Comparison of ENCODE assay signal across 1 cellular context in genomic region chr1:204564835-204565234, GRCh38.
TF ChIP-seq lines count a peak whose summit lies in the region.

No MANE protein-coding gene starts in this region.

TF ChIP-seq in GM12878, 131 proteins besides CTCF, POLR2A, EP300 and RAD21 (continued from another document):
- TF ChIP-seq TCF3 (IDR thresholded peaks at IDR 0.05; ENCODE audit: borderline replicate concordance, insufficient read depth, low read depth, low read length) (peak; percentile 74; the same call in 1 of the 2 replicates), SMARCA5 (IDR thresholded peaks at IDR 0.05) (no peak), CHD2 (IDR thresholded peaks at IDR 0.05; ENCODE audit: borderline replicate concordance, low read depth, low read length) (peak; percentile 69), MTA2 (IDR thresholded peaks at IDR 0.05; ENCODE audit: low read depth) (peak; percentile 87; the same call in 1 of the 2 replicates), ATF7 (IDR thresholded peaks at IDR 0.05; ENCODE audit: low read depth) (peak; percentile 70), CEBPB (IDR thresholded peaks at IDR 0.05; ENCODE audit: borderline replicate concordance in 1 of 2, low read depth in 2 of 2, low read length in 2 of 2) (no peak), TBL1XR1 (IDR thresholded peaks at IDR 0.05; ENCODE audit: low read depth, low read length) (peak; percentile 43; the same call in 1 of the 2 replicates), MYB (IDR thresholded peaks at IDR 0.05; ENCODE audit: borderline replicate concordance, low read depth, low read length) (0 out of 2 replicates have a peak, but pooled peaks have one; percentile 63), ETV6 (conservative IDR thresholded peaks at IDR 0.05 in 1 of 2, IDR thresholded peaks at IDR 0.05 in 1 of 2; ENCODE audit: borderline replicate concordance in 1 of 2, low read depth in 1 of 2) (peak in 1 of 2 experiments; percentile 68; a peak in 2 of 4 replicates), CBX5 (IDR thresholded peaks at IDR 0.05; ENCODE audit: low read depth) (no peak), ELK1 (IDR thresholded peaks at IDR 0.05; ENCODE audit: low read depth, low read length) (no peak), MEF2B (IDR thresholded peaks at IDR 0.05; ENCODE audit: partially characterized antibody, poor library complexity, severe bottlenecking) (peak; percentile 39), BMI1 (IDR thresholded peaks at IDR 0.05; ENCODE audit: borderline replicate concordance) (peak; percentile 68), BACH1 (IDR thresholded peaks at IDR 0.05; ENCODE audit: borderline replicate concordance) (peak; percentile 56; the same call in 1 of the 2 replicates), SREBF1 (IDR thresholded peaks at IDR 0.05; ENCODE audit: low read length) (no peak), SP1 (IDR thresholded peaks at IDR 0.05; ENCODE audit: low read depth, low read length) (peak; percentile 77), ZNF274 (IDR thresholded peaks at IDR 0.05; ENCODE audit: insufficient read depth, insufficient read length) (no peak), IKZF1 (conservative IDR thresholded peaks at IDR 0.05) (peak; percentile 91), BCL11A (IDR thresholded peaks at IDR 0.05; ENCODE audit: low read depth, low read length) (peak; percentile 53; the same call in 1 of the 2 replicates), POU2F2 (IDR thresholded peaks at IDR 0.05; ENCODE audit: borderline replicate concordance, low read depth, low read length) (peak; percentile 99), RELB (IDR thresholded peaks at IDR 0.05; ENCODE audit: low read depth) (peak; percentile 90), HDGF (IDR thresholded peaks at IDR 0.05) (0 out of 2 replicates have a peak, but pooled peaks have one; percentile 12), IKZF2 (IDR thresholded peaks at IDR 0.05) (peak; percentile 97 to 98), ZBED1 (IDR thresholded peaks at IDR 0.05; ENCODE audit: borderline replicate concordance) (no peak), SIN3A (IDR thresholded peaks at IDR 0.05; ENCODE audit: low read depth, low read length) (0 out of 2 replicates have a peak, but pooled peaks have one; percentile 19), EED (IDR thresholded peaks at IDR 0.05; ENCODE audit: low read depth) (peak; percentile 92), CREB1 (IDR thresholded peaks at IDR 0.05; ENCODE audit: low read depth) (peak; percentile 63), TCF12 (IDR thresholded peaks at IDR 0.05; ENCODE audit: low read depth, low read length) (0 out of 2 replicates have a peak, but pooled peaks have one; percentile 60), SREBF2 (IDR thresholded peaks at IDR 0.05; ENCODE audit: low read length) (no peak), NFIC (IDR thresholded peaks at IDR 0.05; ENCODE audit: low read depth, low read length) (peak; percentile 66)
- TF ChIP-seq, protein P1, sequence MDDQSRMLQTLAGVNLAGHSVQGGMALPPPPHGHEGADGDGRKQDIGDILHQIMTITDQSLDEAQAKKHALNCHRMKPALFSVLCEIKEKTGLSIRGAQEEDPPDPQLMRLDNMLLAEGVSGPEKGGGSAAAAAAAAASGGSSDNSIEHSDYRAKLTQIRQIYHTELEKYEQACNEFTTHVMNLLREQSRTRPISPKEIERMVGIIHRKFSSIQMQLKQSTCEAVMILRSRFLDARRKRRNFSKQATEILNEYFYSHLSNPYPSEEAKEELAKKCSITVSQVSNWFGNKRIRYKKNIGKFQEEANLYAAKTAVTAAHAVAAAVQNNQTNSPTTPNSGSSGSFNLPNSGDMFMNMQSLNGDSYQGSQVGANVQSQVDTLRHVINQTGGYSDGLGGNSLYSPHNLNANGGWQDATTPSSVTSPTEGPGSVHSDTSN (IDR thresholded peaks at IDR 0.05; ENCODE audit: insufficient replicate concordance, low read depth, low read length) = peak; percentile 79
- TF ChIP-seq, protein P2, sequence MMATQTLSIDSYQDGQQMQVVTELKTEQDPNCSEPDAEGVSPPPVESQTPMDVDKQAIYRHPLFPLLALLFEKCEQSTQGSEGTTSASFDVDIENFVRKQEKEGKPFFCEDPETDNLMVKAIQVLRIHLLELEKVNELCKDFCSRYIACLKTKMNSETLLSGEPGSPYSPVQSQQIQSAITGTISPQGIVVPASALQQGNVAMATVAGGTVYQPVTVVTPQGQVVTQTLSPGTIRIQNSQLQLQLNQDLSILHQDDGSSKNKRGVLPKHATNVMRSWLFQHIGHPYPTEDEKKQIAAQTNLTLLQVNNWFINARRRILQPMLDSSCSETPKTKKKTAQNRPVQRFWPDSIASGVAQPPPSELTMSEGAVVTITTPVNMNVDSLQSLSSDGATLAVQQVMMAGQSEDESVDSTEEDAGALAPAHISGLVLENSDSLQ (IDR thresholded peaks at IDR 0.05) = peak; percentile 92
- TF ChIP-seq, protein P3, sequence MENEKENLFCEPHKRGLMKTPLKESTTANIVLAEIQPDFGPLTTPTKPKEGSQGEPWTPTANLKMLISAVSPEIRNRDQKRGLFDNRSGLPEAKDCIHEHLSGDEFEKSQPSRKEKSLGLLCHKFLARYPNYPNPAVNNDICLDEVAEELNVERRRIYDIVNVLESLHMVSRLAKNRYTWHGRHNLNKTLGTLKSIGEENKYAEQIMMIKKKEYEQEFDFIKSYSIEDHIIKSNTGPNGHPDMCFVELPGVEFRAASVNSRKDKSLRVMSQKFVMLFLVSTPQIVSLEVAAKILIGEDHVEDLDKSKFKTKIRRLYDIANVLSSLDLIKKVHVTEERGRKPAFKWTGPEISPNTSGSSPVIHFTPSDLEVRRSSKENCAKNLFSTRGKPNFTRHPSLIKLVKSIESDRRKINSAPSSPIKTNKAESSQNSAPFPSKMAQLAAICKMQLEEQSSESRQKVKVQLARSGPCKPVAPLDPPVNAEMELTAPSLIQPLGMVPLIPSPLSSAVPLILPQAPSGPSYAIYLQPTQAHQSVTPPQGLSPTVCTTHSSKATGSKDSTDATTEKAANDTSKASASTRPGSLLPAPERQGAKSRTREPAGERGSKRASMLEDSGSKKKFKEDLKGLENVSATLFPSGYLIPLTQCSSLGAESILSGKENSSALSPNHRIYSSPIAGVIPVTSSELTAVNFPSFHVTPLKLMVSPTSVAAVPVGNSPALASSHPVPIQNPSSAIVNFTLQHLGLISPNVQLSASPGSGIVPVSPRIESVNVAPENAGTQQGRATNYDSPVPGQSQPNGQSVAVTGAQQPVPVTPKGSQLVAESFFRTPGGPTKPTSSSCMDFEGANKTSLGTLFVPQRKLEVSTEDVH (IDR thresholded peaks at IDR 0.05; ENCODE audit: low read depth, partially characterized antibody) = peak; percentile 59
- TF ChIP-seq, protein P4, sequence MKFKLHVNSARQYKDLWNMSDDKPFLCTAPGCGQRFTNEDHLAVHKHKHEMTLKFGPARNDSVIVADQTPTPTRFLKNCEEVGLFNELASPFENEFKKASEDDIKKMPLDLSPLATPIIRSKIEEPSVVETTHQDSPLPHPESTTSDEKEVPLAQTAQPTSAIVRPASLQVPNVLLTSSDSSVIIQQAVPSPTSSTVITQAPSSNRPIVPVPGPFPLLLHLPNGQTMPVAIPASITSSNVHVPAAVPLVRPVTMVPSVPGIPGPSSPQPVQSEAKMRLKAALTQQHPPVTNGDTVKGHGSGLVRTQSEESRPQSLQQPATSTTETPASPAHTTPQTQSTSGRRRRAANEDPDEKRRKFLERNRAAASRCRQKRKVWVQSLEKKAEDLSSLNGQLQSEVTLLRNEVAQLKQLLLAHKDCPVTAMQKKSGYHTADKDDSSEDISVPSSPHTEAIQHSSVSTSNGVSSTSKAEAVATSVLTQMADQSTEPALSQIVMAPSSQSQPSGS (IDR thresholded peaks at IDR 0.05; ENCODE audit: low read length) = 0 out of 2 replicates have a peak, but pooled peaks have one; percentile 31
- TF ChIP-seq, protein P5, sequence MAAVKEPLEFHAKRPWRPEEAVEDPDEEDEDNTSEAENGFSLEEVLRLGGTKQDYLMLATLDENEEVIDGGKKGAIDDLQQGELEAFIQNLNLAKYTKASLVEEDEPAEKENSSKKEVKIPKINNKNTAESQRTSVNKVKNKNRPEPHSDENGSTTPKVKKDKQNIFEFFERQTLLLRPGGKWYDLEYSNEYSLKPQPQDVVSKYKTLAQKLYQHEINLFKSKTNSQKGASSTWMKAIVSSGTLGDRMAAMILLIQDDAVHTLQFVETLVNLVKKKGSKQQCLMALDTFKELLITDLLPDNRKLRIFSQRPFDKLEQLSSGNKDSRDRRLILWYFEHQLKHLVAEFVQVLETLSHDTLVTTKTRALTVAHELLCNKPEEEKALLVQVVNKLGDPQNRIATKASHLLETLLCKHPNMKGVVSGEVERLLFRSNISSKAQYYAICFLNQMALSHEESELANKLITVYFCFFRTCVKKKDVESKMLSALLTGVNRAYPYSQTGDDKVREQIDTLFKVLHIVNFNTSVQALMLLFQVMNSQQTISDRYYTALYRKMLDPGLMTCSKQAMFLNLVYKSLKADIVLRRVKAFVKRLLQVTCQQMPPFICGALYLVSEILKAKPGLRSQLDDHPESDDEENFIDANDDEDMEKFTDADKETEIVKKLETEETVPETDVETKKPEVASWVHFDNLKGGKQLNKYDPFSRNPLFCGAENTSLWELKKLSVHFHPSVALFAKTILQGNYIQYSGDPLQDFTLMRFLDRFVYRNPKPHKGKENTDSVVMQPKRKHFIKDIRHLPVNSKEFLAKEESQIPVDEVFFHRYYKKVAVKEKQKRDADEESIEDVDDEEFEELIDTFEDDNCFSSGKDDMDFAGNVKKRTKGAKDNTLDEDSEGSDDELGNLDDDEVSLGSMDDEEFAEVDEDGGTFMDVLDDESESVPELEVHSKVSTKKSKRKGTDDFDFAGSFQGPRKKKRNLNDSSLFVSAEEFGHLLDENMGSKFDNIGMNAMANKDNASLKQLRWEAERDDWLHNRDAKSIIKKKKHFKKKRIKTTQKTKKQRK (IDR thresholded peaks at IDR 0.05; ENCODE audit: low read depth, low read length) = no peak
